ENCODE assay signal across 10 cellular contexts in genomic region chr6:137882225-137882961, GRCh38. TPM values are rescaled to one million over a fixed set of nuclear protein-coding genes. Genes with fewer than 3 reads are reported as not detected.
DNase-seq lines count a peak whose midpoint lies in the region; ATAC-seq and TF ChIP-seq lines count a peak whose summit lies in the region.
"Had no signal": no experiment of that assay in that cellular context is flagged by ENCODE, and none has a peak within 500 bp of the region (broad histone marks: within the 10 kb centered on the region; RNA-seq: fewer than 3 reads in every experiment).

No MANE protein-coding gene starts in this region.

- H3K27me3 ChIP-seq in PC-9 (ENCODE audit: insufficient read depth, low read depth): no peaks in the 10 kb centered on the region
- no peaks in the 10 kb centered on the region for H3K27me3 ChIP-seq in breast epithelium

- TF ChIP-seq CTCF in PC-9 (conservative IDR thresholded peaks at IDR 0.05) (no peak), breast epithelium (IDR thresholded peaks at IDR 0.05) (no peak)

- H3K36me3 ChIP-seq in PC-9 (ENCODE audit: low read depth) (peaks cover 13% of the 10 kb centered on the region; the same call in 1 of the 2 replicates), breast epithelium (peaks cover 7% of the 10 kb centered on the region)
- H3K36me3 ChIP-seq: WERI-Rb-1 had no signal

- peak overlapping the region; percentile 63 for H3K27ac Mint-ChIP-seq in activated CD4-positive, alpha-beta T cell treated with anti-CD3 and anti-CD28 coated beads for 36 hours
- peak overlapping the region; percentile 87 for H3K27ac Mint-ChIP-seq in stimulated activated naive B cell treated with anti-CD40 and anti-IgM and Interleukin-4, amounts not matched to agents 10 μg/mL and 1 μg/mL and 100 μg/mL, for 72 hours

- no peak for TF ChIP-seq POLR2A in breast epithelium (IDR thresholded peaks at IDR 0.05)

- no peak overlapping the region for H2AFZ ChIP-seq in PC-9

- DNase-seq in activated CD4-positive, alpha-beta T cell treated with anti-CD3 and anti-CD28 coated beads for 36 hours: no peak
- no peak for DNase-seq in activated CD4-positive, alpha-beta T cell treated with anti-CD3 and anti-CD28 coated beads for 4 hours
- DNase-seq in PC-9 (no peak), breast epithelium (ENCODE audit: low spot score in 2 of 2) (no peak), NCI-H748 treated with DMSO at 0.1 percent for 48 hours (lab: John Stamatoyannopoulos, UW) (no peak), head of caudate nucleus (no peak), dedifferentiated amniotic fluid mesenchymal stem cell (ENCODE audit: extremely low spot score) (no peak)
- DNase-seq in stimulated activated naive B cell treated with anti-CD40 and anti-IgM and Interleukin-4, amounts not matched to agents 10 μg/mL and 1 μg/mL and 100 μg/mL, for 72 hours: no peak
- DNase-seq: cerebellar nuclear complex, WERI-Rb-1 had no signal

- H3K4me1 Mint-ChIP-seq in activated CD4-positive, alpha-beta T cell treated with anti-CD3 and anti-CD28 coated beads for 36 hours: peaks cover 69% of the 10 kb centered on the region
- peaks cover 25 to 58% of the 10 kb centered on the region in 2 donors for H3K4me1 Mint-ChIP-seq in stimulated activated naive B cell treated with anti-CD40 and anti-IgM and Interleukin-4, amounts not matched to agents 10 μg/mL and 1 μg/mL and 100 μg/mL, for 72 hours

- H3K9me3 ChIP-seq in PC-9 (ENCODE audit: insufficient read depth, low read depth): 0 out of 2 replicates have a peak, but pooled peaks cover 4% of the 10 kb centered on the region
- H3K9me3 ChIP-seq in breast epithelium: no peaks in the 10 kb centered on the region

- no peaks in the 10 kb centered on the region for H3K9me2 ChIP-seq in PC-9 (ENCODE audit: insufficient read depth)

- H3K4me2 ChIP-seq in PC-9: no peak overlapping the region

- ATAC-seq in activated CD4-positive, alpha-beta T cell treated with anti-CD3 and anti-CD28 coated beads for 36 hours: peak; percentile 27
- peak; percentile 31 to 42 for ATAC-seq in stimulated activated naive B cell treated with anti-CD40 and anti-IgM and Interleukin-4, amounts not matched to agents 10 μg/mL and 1 μg/mL and 100 μg/mL, for 72 hours (replicated peaks)

- H3K27ac ChIP-seq in PC-9 (0 out of 2 replicates have a peak overlapping the region, but pooled peaks have one; percentile 1), breast epithelium (peak overlapping the region; percentile 27 to 33)
- H3K27ac ChIP-seq: WERI-Rb-1 had no signal

- H3K36me3 Mint-ChIP-seq in activated CD4-positive, alpha-beta T cell treated with anti-CD3 and anti-CD28 coated beads for 36 hours (ENCODE audit: low read depth): peaks cover 86% of the 10 kb centered on the region
- peaks cover 47 to 83% of the 10 kb centered on the region in 2 donors for H3K36me3 Mint-ChIP-seq in stimulated activated naive B cell treated with anti-CD40 and anti-IgM and Interleukin-4, amounts not matched to agents 10 μg/mL and 1 μg/mL and 100 μg/mL, for 72 hours

- BruUV-seq in PC-9 (replicated peaks; lab: Mats Ljungman, UMichigan): no TSS peak

- no peaks in the 10 kb centered on the region for H3K27me3 Mint-ChIP-seq in activated CD4-positive, alpha-beta T cell treated with anti-CD3 and anti-CD28 coated beads for 36 hours
- no peaks in the 10 kb centered on the region for H3K27me3 Mint-ChIP-seq in stimulated activated naive B cell treated with anti-CD40 and anti-IgM and Interleukin-4, amounts not matched to agents 10 μg/mL and 1 μg/mL and 100 μg/mL, for 72 hours

- peak overlapping the region; percentile 29 for H3K4me3 Mint-ChIP-seq in activated CD4-positive, alpha-beta T cell treated with anti-CD3 and anti-CD28 coated beads for 36 hours
- no peak overlapping the region for H3K4me3 Mint-ChIP-seq in stimulated activated naive B cell treated with anti-CD40 and anti-IgM and Interleukin-4, amounts not matched to agents 10 μg/mL and 1 μg/mL and 100 μg/mL, for 72 hours

- intact Hi-C loops in activated CD4-positive, alpha-beta T cell treated with anti-CD3 and anti-CD28 coated beads for 36 hours (cut with DNase I, micrococcal nuclease): loop anchor here (1.0 to 2.0 kb wide), 3 partner anchors 9 to 62 kb away; no protein-coding TSS in a partner anchor
- intact Hi-C loops in PC-9 (cut with micrococcal nuclease; ENCODE audit: unreplicated experiment): no loop called here
- intact Hi-C loops in breast epithelium (cut with DNase I; ENCODE audit: low total_unique reads): no loop called here
- intact Hi-C loops in head of caudate nucleus (cut with DNase I): no loop called here

- H3K4me1 ChIP-seq in PC-9 (replicated peaks; ENCODE audit: insufficient read depth) (no peaks in the 10 kb centered on the region), breast epithelium (no peaks in the 10 kb centered on the region)

- H3K9me3 Mint-ChIP-seq in activated CD4-positive, alpha-beta T cell treated with anti-CD3 and anti-CD28 coated beads for 36 hours (ENCODE audit: low read depth): peaks cover 5% of the 10 kb centered on the region
- H3K9me3 Mint-ChIP-seq in stimulated activated naive B cell treated with anti-CD40 and anti-IgM and Interleukin-4, amounts not matched to agents 10 μg/mL and 1 μg/mL and 100 μg/mL, for 72 hours: no peaks in the 10 kb centered on the region

- peaks cover 28% of the 10 kb centered on the region for H3F3A ChIP-seq in PC-9 (ENCODE audit: insufficient read depth, low read depth)

- H3K4me3 ChIP-seq in PC-9 (no peak overlapping the region), breast epithelium (no peak overlapping the region)

- POLR2A ChIA-PET in activated CD4-positive, alpha-beta T cell treated with anti-CD3 and anti-CD28 coated beads for 36 hours (lab: Charles Lee): interaction anchor here (0.8 to 2.0 kb wide), 8 partner anchors 9 to 93 kb away, joined by 3 to 7 read pairs (median 4); no protein-coding TSS in a partner anchor
- POLR2A ChIA-PET in PC-9 (lab: Charles Lee; ENCODE audit: unreplicated experiment): no interaction called here

- H4K20me1 ChIP-seq in PC-9 (ENCODE audit: insufficient read depth): no peaks in the 10 kb centered on the region

- H3K79me2 ChIP-seq in PC-9 (ENCODE audit: low read depth): no peaks in the 10 kb centered on the region

- CTCF ChIA-PET in activated CD4-positive, alpha-beta T cell treated with anti-CD3 and anti-CD28 coated beads for 36 hours (lab: Charles Lee): interaction anchor here (0.6 to 3.0 kb wide), 14 partner anchors 9 to 205 kb away, joined by 3 to 15 read pairs (median 5); partner anchors contain the start of gene TNFAIP3
- CTCF ChIA-PET in PC-9 (lab: Charles Lee): interaction anchor here (1.1 kb wide), 1 partner anchor 82 kb away, joined by 5 read pairs; no protein-coding TSS in a partner anchor

RNA-seq across cellular contexts. Expression of gene TNFAIP3, which starts 15.3 kb away (rescaled TPM):
- total RNA-seq in activated CD4-positive, alpha-beta T cell treated with anti-CD3 and anti-CD28 coated beads for 36 hours: 100 to 1,000 TPM; 284 to 371 TPM
- total RNA-seq in PC-9 (2021) (7.2 and 7.8 TPM in 2 replicates), breast epithelium (10 to 100 TPM; 21.3 to 50.5 (median 25.9) TPM)

Comparison
In these comparisons a context has a peak if more than half of its experiments do, and no peak if none do; other contexts are left out.
1. RNA of gene TNFAIP3, which starts 15.3 kb away (total RNA-seq): 284 to 371 TPM in activated CD4-positive, alpha-beta T cell treated with anti-CD3 and anti-CD28 coated beads for 36 hours; 21.3 to 50.5 TPM in breast epithelium and 7.2 to 7.8 TPM in PC-9; every median in the first group is over 4 times any median in the second.
2. intact Hi-C loops: an anchor here in activated CD4-positive, alpha-beta T cell treated with anti-CD3 and anti-CD28 coated beads for 36 hours (1.0 to 2.0 kb wide); none called in PC-9, breast epithelium and head of caudate nucleus.